In genomic region chr5:173017087-173017486, GRCh38 we compare ENCODE assay signal across 8 cellular contexts. TPM values are rescaled to one million over a fixed set of nuclear protein-coding genes. Genes with fewer than 3 reads are reported as not detected.
DNase-seq lines count a peak whose midpoint lies in the region; ATAC-seq and TF ChIP-seq lines count a peak whose summit lies in the region.
"Not testable (repeated sequence)": the region's sequence is repeated elsewhere in the genome, so short reads cannot be mapped to it uniquely, and the experiment has no call there.

No MANE protein-coding gene starts in this region.

- POLR2A ChIA-PET in HCT116 (lab: Charles Lee) = interaction anchor here (1.2 kb wide), 1 partner anchor 13 kb away, joined by 3 read pairs; no protein-coding TSS in a partner anchor

- BruUV-seq in HCT116 (replicated peaks; lab: Mats Ljungman, UMichigan) = not testable (repeated sequence)

- not testable (repeated sequence) for H3K9me3 Mint-ChIP-seq in activated CD4-positive, alpha-beta T cell treated with anti-CD3 and anti-CD28 coated beads, Interleukin-2, amount 10 ng/mL, durations not matched to agents 24 days and 14 days; endothelial cell (ENCODE audit: unreplicated experiment); nephron

- DNase-seq in HCT116 (ENCODE audit: low read depth, low spot score); activated CD4-positive, alpha-beta T cell treated with anti-CD3 and anti-CD28 coated beads, Interleukin-2, amount 10 ng/mL, durations not matched to agents 24 days and 14 days; endothelial cell (ENCODE audit: low spot score); spleen; uterus: not testable (repeated sequence)
- DNase-seq in adrenal gland (peak in 2 of 7 donors; percentile 18 to 48), left lobe of liver (ENCODE audit: low spot score) (peak; percentile 39)

- H3K27ac Mint-ChIP-seq in activated CD4-positive, alpha-beta T cell treated with anti-CD3 and anti-CD28 coated beads, Interleukin-2, amount 10 ng/mL, durations not matched to agents 24 days and 14 days = peak overlapping the region; percentile 81
- H3K27ac Mint-ChIP-seq in endothelial cell (ENCODE audit: unreplicated experiment) = peak overlapping the region; percentile 78
- peak overlapping the region in 2 of 3 experiments; percentile 32 to 68 for H3K27ac Mint-ChIP-seq in nephron

- not testable (repeated sequence) for H2AFZ ChIP-seq in HCT116 (ENCODE audit: low read depth, low read length, poor library complexity, severe bottlenecking)

- not testable (repeated sequence) for H3K27me3 Mint-ChIP-seq in activated CD4-positive, alpha-beta T cell treated with anti-CD3 and anti-CD28 coated beads, Interleukin-2, amount 10 ng/mL, durations not matched to agents 24 days and 14 days; endothelial cell (ENCODE audit: unreplicated experiment); nephron (ENCODE audit: low read depth)

- not testable (repeated sequence) for H3K27me3 ChIP-seq in HCT116 (ENCODE audit: insufficient read depth, low read length); adrenal gland; spleen (replicated peaks in 1 of 7); uterus

- peak overlapping the region; percentile 13 to 26; a peak in 3 of 4 replicates for H3K4me3 ChIP-seq in HCT116 (replicated peaks in 1 of 2; ENCODE audit: low read depth in 1 of 2, low read length in 2 of 2)
- not testable (repeated sequence) for H3K4me3 ChIP-seq in adrenal gland, spleen, uterus

- intact Hi-C loops in HCT116 (cut with micrococcal nuclease); activated CD4-positive, alpha-beta T cell treated with anti-CD3 and anti-CD28 coated beads, Interleukin-2, amount 10 ng/mL, durations not matched to agents 24 days and 14 days (cut with micrococcal nuclease); adrenal gland (cut with DNase I); spleen (cut with DNase I; ENCODE audit: low total_unique reads); uterus (cut with DNase I; ENCODE audit: low total_unique reads): not testable (repeated sequence)

- H3K4me3 Mint-ChIP-seq in activated CD4-positive, alpha-beta T cell treated with anti-CD3 and anti-CD28 coated beads, Interleukin-2, amount 10 ng/mL, durations not matched to agents 24 days and 14 days; endothelial cell (ENCODE audit: unreplicated experiment); nephron: not testable (repeated sequence)

- H3K4me1 ChIP-seq in HCT116 (ENCODE audit: control insufficient read depth in 1 of 2, insufficient read depth in 2 of 2, low read length in 2 of 2) = peaks cover 28 to 32% of the 10 kb centered on the region in 2 experiments
- H3K4me1 ChIP-seq in adrenal gland (replicated peaks in 1 of 2) = peaks cover 39 to 45% of the 10 kb centered on the region in 2 donors
- peaks cover 7 to 88% (median 57%) of the 10 kb centered on the region in 6 donors for H3K4me1 ChIP-seq in spleen
- H3K4me1 ChIP-seq in uterus = not testable (repeated sequence)

- H3K4me1 Mint-ChIP-seq in activated CD4-positive, alpha-beta T cell treated with anti-CD3 and anti-CD28 coated beads, Interleukin-2, amount 10 ng/mL, durations not matched to agents 24 days and 14 days = peaks cover 24% of the 10 kb centered on the region
- H3K4me1 Mint-ChIP-seq in endothelial cell (ENCODE audit: unreplicated experiment) (peaks cover 18% of the 10 kb centered on the region), nephron (peaks cover 10% of the 10 kb centered on the region)

- whole genome bisulfite sequencing in adrenal gland, 4 donors = 89 to 96% (median 92%) methylated on average over 15 of the region's 15 CpGs
- 89 to 97% (median 96%) methylated on average over 15 of the region's 15 CpGs for WGBS in spleen, 5 donors

- CTCF ChIA-PET in HCT116 (lab: Charles Lee) = not testable (repeated sequence)

- H3K36me3 ChIP-seq in HCT116 (ENCODE audit: control insufficient read depth in 1 of 2, insufficient read depth in 2 of 2, low read length in 2 of 2); uterus: not testable (repeated sequence)
- H3K36me3 ChIP-seq in adrenal gland (replicated peaks in 1 of 2) = peaks cover 0 to 14% of the 10 kb centered on the region in 2 donors
- H3K36me3 ChIP-seq in spleen = peaks cover 0 to 34% (median 22%) of the 10 kb centered on the region in 6 donors

- H3K9ac ChIP-seq in HCT116 (ENCODE audit: low read length) = peak overlapping the region; percentile 46

- not testable (repeated sequence) for H3K9me2 ChIP-seq in HCT116 (ENCODE audit: insufficient read depth)

- H3K4me2 ChIP-seq in HCT116 (ENCODE audit: low read length) = peak overlapping the region; percentile 52

- not testable (repeated sequence) for H3K9me3 ChIP-seq in HCT116 (ENCODE audit: control insufficient read depth in 1 of 2, insufficient read depth in 1 of 2, low read depth in 1 of 2, low read length in 2 of 2); adrenal gland (replicated peaks in 1 of 3); spleen; uterus

- ATAC-seq in HCT116 = peak; percentile 53
- ATAC-seq in left lobe of liver = not testable (repeated sequence)

- H3K79me2 ChIP-seq in HCT116 (ENCODE audit: insufficient read depth, low read length) = peaks cover 52% of the 10 kb centered on the region

- TF ChIP-seq CTCF in HCT116 (IDR thresholded peaks at IDR 0.05 in 2 of 3, conservative IDR thresholded peaks at IDR 0.05 in 1 of 3; ENCODE audit: borderline replicate concordance in 1 of 3, insufficient read depth in 1 of 3, low read depth in 2 of 3, low read length in 2 of 3); adrenal gland (IDR thresholded peaks at IDR 0.05); endothelial cell (IDR thresholded peaks at IDR 0.05; ENCODE audit: unreplicated experiment); nephron (IDR thresholded peaks at IDR 0.05; ENCODE audit: unreplicated experiment in 3 of 3); spleen (IDR thresholded peaks at IDR 0.05 in 8 of 11, conservative IDR thresholded peaks at IDR 0.05 in 3 of 11); uterus (IDR thresholded peaks at IDR 0.05): not testable (repeated sequence)

- not testable (repeated sequence) for TF ChIP-seq RAD21 in HCT116 (IDR thresholded peaks at IDR 0.05; ENCODE audit: low read depth)

- H3K36me3 Mint-ChIP-seq in activated CD4-positive, alpha-beta T cell treated with anti-CD3 and anti-CD28 coated beads, Interleukin-2, amount 10 ng/mL, durations not matched to agents 24 days and 14 days (ENCODE audit: low read depth) = peaks cover 28% of the 10 kb centered on the region
- H3K36me3 Mint-ChIP-seq in endothelial cell (ENCODE audit: low read depth, unreplicated experiment) (peaks cover 19% of the 10 kb centered on the region), nephron (ENCODE audit: low read depth) (peaks cover 26% of the 10 kb centered on the region)

- RAD21 ChIA-PET in HCT116 (lab: Charles Lee; ENCODE audit: low non-redundant PET in 1 of 2, low total read pairs in 2 of 2, uncharacterized antibody in 2 of 2, unreplicated experiment in 2 of 2) = not testable (repeated sequence)

- TF ChIP-seq POLR2A in HCT116 (IDR thresholded peaks at IDR 0.05; ENCODE audit: borderline replicate concordance, extremely low read depth, insufficient read depth, insufficient read length); adrenal gland (IDR thresholded peaks at IDR 0.05); spleen (IDR thresholded peaks at IDR 0.05); uterus (IDR thresholded peaks at IDR 0.05): not testable (repeated sequence)

- not testable (repeated sequence) for H4K20me1 ChIP-seq in HCT116 (ENCODE audit: insufficient read depth)

- peak overlapping the region; percentile 79 for H3K27ac ChIP-seq in HCT116 (ENCODE audit: low read depth, low read length)
- peak overlapping the region; percentile 74 to 94 (median 85) for H3K27ac ChIP-seq in adrenal gland
- peak overlapping the region in 7 of 8 donors; percentile 21 to 90 (median 77) for H3K27ac ChIP-seq in spleen
- H3K27ac ChIP-seq in uterus = peak overlapping the region; percentile 28 to 68

RNA-seq across cellular contexts. Expression of gene ATP6V0E1, which starts 33.5 kb away (rescaled TPM):
- 84.6 TPM for total RNA-seq in HCT116 (2021; ENCODE audit: unreplicated experiment)
- polyA plus RNA-seq in HCT116 (2012) = 98.7 and 102 TPM in 2 replicates
- total RNA-seq in activated CD4-positive, alpha-beta T cell treated with anti-CD3 and anti-CD28 coated beads, Interleukin-2, amount 10 ng/mL, durations not matched to agents 24 days and 14 days = 146 and 147 TPM in 2 replicates
- 100 to 1,000 TPM; 159 to 338 (median 253) TPM for total RNA-seq in adrenal gland
- 100 to 1,000 TPM; 139 to 413 (median 201) TPM for polyA plus RNA-seq in adrenal gland
- 147 TPM for total RNA-seq in endothelial cell (ENCODE audit: unreplicated experiment)
- total RNA-seq in left lobe of liver = 110 TPM
- total RNA-seq in spleen = 100 to 1,000 TPM; 185 to 221 (median 208) TPM
- 100 to 1,000 TPM; 213 to 314 (median 298) TPM for polyA plus RNA-seq in spleen
- total RNA-seq in uterus = 100 to 1,000 TPM in 3 of 4 donors, 10 to 100 TPM in 1; 75.6 to 159 (median 137) TPM

RNA-seq across cellular contexts. Expression of gene CREBRF, which starts 39.1 kb away (rescaled TPM):
- total RNA-seq in HCT116 (2021; ENCODE audit: unreplicated experiment) (7.7 TPM), adrenal gland (10 to 100 TPM; 10.9 to 38.2 (median 31.1) TPM), endothelial cell (ENCODE audit: unreplicated experiment) (19.9 TPM), left lobe of liver (10.2 TPM), spleen (10 to 100 TPM; 44.7 to 85.9 (median 58.7) TPM), uterus (10 to 100 TPM; 19.7 to 40.1 (median 35.2) TPM)
- polyA plus RNA-seq in HCT116 (2012) = 4.0 and 4.1 TPM in 2 replicates
- total RNA-seq in activated CD4-positive, alpha-beta T cell treated with anti-CD3 and anti-CD28 coated beads, Interleukin-2, amount 10 ng/mL, durations not matched to agents 24 days and 14 days = 6.2 and 6.7 TPM in 2 replicates
- polyA plus RNA-seq in adrenal gland (10 to 100 TPM in 1 of 3 donors, 1 to 10 TPM in 2; 5.3 to 12.3 (median 8.3) TPM), spleen (1 to 10 TPM; 7.2 to 8.2 (median 7.3) TPM)

RNA-seq across cellular contexts. Expression of gene RPL26L1, which starts 57.9 kb away (rescaled TPM):
- total RNA-seq in HCT116 (2021; ENCODE audit: unreplicated experiment) (58.3 TPM), adrenal gland (10 to 100 TPM; 11.9 to 58.8 (median 41.6) TPM), endothelial cell (ENCODE audit: unreplicated experiment) (48.6 TPM), left lobe of liver (16.3 TPM), spleen (10 to 100 TPM; 10.6 to 36.8 (median 16.9) TPM), uterus (10 to 100 TPM in 3 of 4 donors, 1 to 10 TPM in 1; 8.7 to 35.3 (median 21.1) TPM)
- polyA plus RNA-seq in HCT116 (2012) = 76.8 and 85.2 TPM in 2 replicates
- 76.7 and 77.8 TPM in 2 replicates for total RNA-seq in activated CD4-positive, alpha-beta T cell treated with anti-CD3 and anti-CD28 coated beads, Interleukin-2, amount 10 ng/mL, durations not matched to agents 24 days and 14 days
- polyA plus RNA-seq in adrenal gland (10 to 100 TPM; 28.5 to 94.8 (median 54.4) TPM), spleen (10 to 100 TPM; 31.0 to 56.4 (median 46.4) TPM)
